Comparison of ENCODE assay signal across 8 cellular contexts in genomic region chr2:96507957-96508520, GRCh38. TPM values are rescaled to one million over a fixed set of nuclear protein-coding genes. Genes with fewer than 3 reads are reported as not detected.
DNase-seq lines count a peak whose midpoint lies in the region; ATAC-seq, FAIRE-seq and TF ChIP-seq lines count a peak whose summit lies in the region.

No MANE protein-coding gene starts in this region.

- no peaks in the 10 kb centered on the region for H3K4me1 ChIP-seq in prostate gland (replicated peaks)

- FAIRE-seq in GM19239 (lab: Jason Lieb, UNC): peak; percentile 65
- FAIRE-seq in urothelium cell line (lab: Jason Lieb, UNC): peak; percentile 30

- intact Hi-C loops in Right ventricle myocardium superior (cut with DNase I): loop anchor here (2.0 to 10.0 kb wide), 5 partner anchors 41 to 371 kb away; partner anchors contain the start of genes ASTL and SNRNP200
- intact Hi-C loops in prostate gland (cut with DNase I): loop anchor here (2.0 to 10.0 kb wide), 3 partner anchors 44 to 203 kb away; partner anchors contain the start of gene SNRNP200

- H3K27me3 ChIP-seq in prostate gland (replicated peaks; ENCODE audit: insufficient read depth): no peaks in the 10 kb centered on the region

- H3K4me3 ChIP-seq in SK-N-MC: peak overlapping the region; percentile 30
- H3K4me3 ChIP-seq in prostate gland: peak overlapping the region; percentile 11 to 22

- no peaks in the 10 kb centered on the region for H3K9me3 ChIP-seq in SK-N-MC (ENCODE audit: low read depth, low read length)
- H3K9me3 ChIP-seq in prostate gland: no peaks in the 10 kb centered on the region

- in situ Hi-C loops in KBM-7 (cut with MboI; ENCODE audit: low pct_unique_long_range_greater_than_20kb, low sequenced_read_pairs): no loop called here

- DNase-seq in AML-193 (lab: John Stamatoyannopoulos, UW) (peak; percentile 30 to 41), GM19239 (ENCODE audit: insufficient read length, low spot score) (peak; percentile 75), KBM-7 (peak; percentile 73), SK-N-MC (ENCODE audit: low read depth, low spot score) (no peak), Right ventricle myocardium superior (peak; percentile 89), prostate gland (ENCODE audit: low spot score) (peak; percentile 60), urothelium cell line (ENCODE audit: low spot score) (peak; percentile 90)
- peak; percentile 79 to 94 (median 88) for DNase-seq in activated naive CD4-positive, alpha-beta T cell (lab: John Stamatoyannopoulos, UW)

- H3K27ac ChIP-seq in SK-N-MC: no peak overlapping the region
- no peak overlapping the region for H3K27ac ChIP-seq in prostate gland

- no peak for TF ChIP-seq POLR2A in prostate gland (IDR thresholded peaks at IDR 0.05)

- ATAC-seq in Right ventricle myocardium superior (ENCODE audit: poor library complexity): peak; percentile 90

- TF ChIP-seq CTCF in prostate gland (IDR thresholded peaks at IDR 0.05): peak; percentile 97 to 100 (median 98)

- no peaks in the 10 kb centered on the region for H3K36me3 ChIP-seq in SK-N-MC (ENCODE audit: insufficient read depth, low read length)
- H3K36me3 ChIP-seq in prostate gland: no peaks in the 10 kb centered on the region

- no peak overlapping the region for H3K9ac ChIP-seq in SK-N-MC (ENCODE audit: insufficient read length)

- WGBS in prostate gland: 11% methylated on average over 31 of the region's 38 CpGs

RNA-seq across cellular contexts. Expression of gene NEURL3, which starts 2.9 kb away (rescaled TPM):
- total RNA-seq in Right ventricle myocardium superior: not detected
- total RNA-seq in prostate gland: 10 to 100 TPM in 1 of 2 donors, 1 to 10 TPM in 1; 8.9 to 28.9 TPM

RNA-seq across cellular contexts. Expression of gene ARID5A, which starts 28.5 kb away (rescaled TPM):
- total RNA-seq in Right ventricle myocardium superior (9.4 TPM), prostate gland (10 to 100 TPM; 23.0 to 54.6 TPM)
